Comparison of ENCODE assay signal across 24 cellular contexts in genomic region chr3:151412989-151413388, GRCh38. TPM values are rescaled to one million over a fixed set of nuclear protein-coding genes. Genes with fewer than 3 reads are reported as not detected.
DNase-seq lines count a peak whose midpoint lies in the region; TF ChIP-seq lines count a peak whose summit lies in the region.
"Had no signal": no experiment of that assay in that cellular context is flagged by ENCODE, and none has a peak within 500 bp of the region (broad histone marks: within the 10 kb centered on the region; RNA-seq: fewer than 3 reads in every experiment).

No MANE protein-coding gene starts in this region.

- intact Hi-C loops in head of caudate nucleus (cut with DNase I), result no loop called here

- H2BK15ac ChIP-seq in mesendoderm (replicated peaks; ENCODE audit: low read depth), result no peak overlapping the region

- H3K27ac ChIP-seq in brain microvascular endothelial cell, result no peak overlapping the region
- H3K27ac ChIP-seq in mesendoderm (ENCODE audit: low read depth, low read length), result no peak overlapping the region
- H3K27ac ChIP-seq: ascending aorta, transverse colon, VCaP had no signal

- H3K4me1 ChIP-seq in Loucy (ENCODE audit: insufficient read depth, low read length, poor library complexity, severe bottlenecking) (no peaks in the 10 kb centered on the region), mesendoderm (ENCODE audit: control insufficient read depth, low read depth, low read length) (no peaks in the 10 kb centered on the region)
- H3K4me1 ChIP-seq: ascending aorta, Caco-2, transverse colon had no signal

- H4K20me1 ChIP-seq in Loucy (ENCODE audit: insufficient read depth, low read length, poor library complexity, severe bottlenecking), result no peaks in the 10 kb centered on the region

- CTCF ChIA-PET in activated CD4-positive, alpha-beta T cell treated with anti-CD3 and anti-CD28 coated beads, Interleukin-2, amount 10 ng/mL, durations not matched to agents 7 days and 5 days (lab: Charles Lee), result no interaction called here

- no peaks in the 10 kb centered on the region for H3K9me3 Mint-ChIP-seq in activated CD4-positive, alpha-beta T cell treated with anti-CD3 and anti-CD28 coated beads, Interleukin-2, amount 10 ng/mL, durations not matched to agents 7 days and 5 days
- H3K9me3 Mint-ChIP-seq: activated CD4-positive, alpha-beta memory T cell treated with anti-CD3 and anti-CD28 coated beads, Interleukin-2, amount 10 ng/mL, durations not matched to agents 7 days and 5 days; activated T-cell treated with anti-CD3 and anti-CD28 coated beads, Interleukin-2, amount 50 U/mL, for 24 hours; nephron had no signal

- H3K4me1 Mint-ChIP-seq in activated CD4-positive, alpha-beta T cell treated with anti-CD3 and anti-CD28 coated beads, Interleukin-2, amount 10 ng/mL, durations not matched to agents 7 days and 5 days, result no peaks in the 10 kb centered on the region
- H3K4me1 Mint-ChIP-seq: activated CD4-positive, alpha-beta memory T cell treated with anti-CD3 and anti-CD28 coated beads, Interleukin-2, amount 10 ng/mL, durations not matched to agents 7 days and 5 days had no signal

- H3K36me3 Mint-ChIP-seq in activated CD4-positive, alpha-beta T cell treated with anti-CD3 and anti-CD28 coated beads, Interleukin-2, amount 10 ng/mL, durations not matched to agents 7 days and 5 days (ENCODE audit: low read depth), result no peaks in the 10 kb centered on the region

- H3K4ac ChIP-seq in mesendoderm (ENCODE audit: low read depth, low read length), result no peak overlapping the region

- POLR2A ChIA-PET in activated CD4-positive, alpha-beta T cell treated with anti-CD3 and anti-CD28 coated beads, Interleukin-2, amount 10 ng/mL, durations not matched to agents 7 days and 5 days (lab: Charles Lee), result no interaction called here

- H3K79me2 ChIP-seq in Loucy (ENCODE audit: insufficient read depth, low read length), result no peaks in the 10 kb centered on the region
- H3K79me2 ChIP-seq in mesendoderm (ENCODE audit: control insufficient read depth, insufficient read depth, low read length), result no peaks in the 10 kb centered on the region

- no peak overlapping the region for H2AFZ ChIP-seq in Loucy (ENCODE audit: low read length)

- H2BK120ac ChIP-seq in mesendoderm (ENCODE audit: low read depth, low read length), result no peak overlapping the region

- H3K27me3 Mint-ChIP-seq in activated CD4-positive, alpha-beta T cell treated with anti-CD3 and anti-CD28 coated beads, Interleukin-2, amount 10 ng/mL, durations not matched to agents 7 days and 5 days, result no peaks in the 10 kb centered on the region
- H3K27me3 Mint-ChIP-seq: activated CD4-positive, alpha-beta memory T cell treated with anti-CD3 and anti-CD28 coated beads, Interleukin-2, amount 10 ng/mL, durations not matched to agents 7 days and 5 days; progenitor cell of endocrine pancreas had no signal

- H3K9ac ChIP-seq in Loucy (ENCODE audit: low read depth, low read length, poor library complexity, severe bottlenecking), result no peak overlapping the region
- no peak overlapping the region for H3K9ac ChIP-seq in mesendoderm (ENCODE audit: low read length)

- H4K8ac ChIP-seq in mesendoderm (ENCODE audit: low read depth, low read length), result no peak overlapping the region

- H3K23ac ChIP-seq in mesendoderm (ENCODE audit: low read length), result no peak overlapping the region

- H2BK5ac ChIP-seq in mesendoderm (ENCODE audit: low read length), result no peak overlapping the region

- H3K9me3 ChIP-seq in Loucy (ENCODE audit: insufficient read depth, low read depth, low read length), result no peaks in the 10 kb centered on the region
- H3K9me3 ChIP-seq: ascending aorta, Caco-2, transverse colon had no signal

- H3K4me2 ChIP-seq in Loucy (ENCODE audit: low read depth, low read length, poor library complexity, severe bottlenecking) (no peak overlapping the region), mesendoderm (ENCODE audit: low read length) (no peak overlapping the region)

- no peak overlapping the region for H2AK5ac ChIP-seq in mesendoderm (ENCODE audit: low read length)

- in situ Hi-C loops in brain microvascular endothelial cell (cut with HindIII; ENCODE audit: low pct_ligation_motif_present, low sequenced_read_pairs), result no loop called here

- no peaks in the 10 kb centered on the region for H3F3A ChIP-seq in Loucy (ENCODE audit: low read depth)

- H3K18ac ChIP-seq in mesendoderm (ENCODE audit: low read length), result no peak overlapping the region

- H3K27ac Mint-ChIP-seq in activated CD4-positive, alpha-beta T cell treated with anti-CD3 and anti-CD28 coated beads, Interleukin-2, amount 10 ng/mL, durations not matched to agents 7 days and 5 days, result no peak overlapping the region
- H3K27ac Mint-ChIP-seq: activated CD4-positive, alpha-beta memory T cell treated with anti-CD3 and anti-CD28 coated beads, Interleukin-2, amount 10 ng/mL, durations not matched to agents 7 days and 5 days; activated naive CD4-positive, alpha-beta T cell treated with anti-CD3 and anti-CD28 coated beads for 36 hours; activated T-cell treated with anti-CD3 and anti-CD28 coated beads, Interleukin-2, amount 50 U/mL, for 24 hours; nephron; progenitor cell of endocrine pancreas had no signal

- H3K27me3 ChIP-seq in Loucy (ENCODE audit: insufficient read depth, low read length, poor library complexity, severe bottlenecking) (no peaks in the 10 kb centered on the region), brain microvascular endothelial cell (replicated peaks) (no peaks in the 10 kb centered on the region), mesendoderm (ENCODE audit: insufficient read depth, low read length, poor library complexity) (no peaks in the 10 kb centered on the region)
- H3K27me3 ChIP-seq: ascending aorta, transverse colon had no signal

- no peaks in the 10 kb centered on the region for H3K9me2 ChIP-seq in Loucy (replicated peaks; ENCODE audit: low read depth, low read length)

- TF ChIP-seq CTCF in GM12873 (IDR thresholded peaks at IDR 0.05; ENCODE audit: insufficient read depth, low read depth, low read length, missing control alignments) (peak; percentile 31), Loucy (conservative IDR thresholded peaks at IDR 0.05; ENCODE audit: low read length) (peak; percentile 38; the same call in 1 of the 2 replicates), brain microvascular endothelial cell (IDR thresholded peaks at IDR 0.05; ENCODE audit: low read depth, low read length, missing control alignments) (peak; percentile 25), GM10266 (IDR thresholded peaks at IDR 0.05; ENCODE audit: control insufficient read depth, insufficient read depth, low read depth, missing control alignments) (no peak)

- H4K5ac ChIP-seq in mesendoderm (ENCODE audit: low read length), result no peak overlapping the region

- H3K4me3 ChIP-seq in Loucy (ENCODE audit: low read length, poor library complexity, severe bottlenecking) (no peak overlapping the region), brain microvascular endothelial cell (ENCODE audit: low read depth, low read length) (no peak overlapping the region), mesendoderm (ENCODE audit: low read length) (no peak overlapping the region)
- H3K4me3 ChIP-seq: ascending aorta, transverse colon had no signal

- H3K4me3 Mint-ChIP-seq in activated CD4-positive, alpha-beta T cell treated with anti-CD3 and anti-CD28 coated beads, Interleukin-2, amount 10 ng/mL, durations not matched to agents 7 days and 5 days, result no peak overlapping the region
- H3K4me3 Mint-ChIP-seq: activated CD4-positive, alpha-beta memory T cell treated with anti-CD3 and anti-CD28 coated beads, Interleukin-2, amount 10 ng/mL, durations not matched to agents 7 days and 5 days; activated naive CD4-positive, alpha-beta T cell treated with anti-CD3 and anti-CD28 coated beads for 36 hours; activated T-cell treated with anti-CD3 and anti-CD28 coated beads, Interleukin-2, amount 50 U/mL, for 24 hours; nephron had no signal

- DNase-seq in brain microvascular endothelial cell (no peak), mesendoderm (peak; percentile 53), head of caudate nucleus (no peak), GM10266 (ENCODE audit: extremely low spot score) (no peak)
- DNase-seq in activated CD4-positive, alpha-beta T cell treated with anti-CD3 and anti-CD28 coated beads, Interleukin-2, amount 10 ng/mL, durations not matched to agents 7 days and 5 days, result no peak
- DNase-seq: activated CD4-positive, alpha-beta memory T cell treated with anti-CD3 and anti-CD28 coated beads, Interleukin-2, amount 10 ng/mL, durations not matched to agents 7 days and 5 days; activated naive CD4-positive, alpha-beta T cell treated with anti-CD3 and anti-CD28 coated beads for 36 hours; activated T-cell treated with anti-CD3 and anti-CD28 coated beads, Interleukin-2, amount 50 U/mL, for 24 hours; AML-193; Caco-2; NCI-H1092; NCI-H2029 treated with DMSO at 0.1 percent for 48 hours; NCI-H446 treated with DMSO at 0.1 percent for 48 hours; NK-92 treated with Interleukin-12 subunit alpha and Interleukin-12 subunit beta, amount 100 ng/mL, for 24 hours; SHP77; stimulated activated naive CD8-positive, alpha-beta T cell treated with anti-CD3 and anti-CD28 coated beads, Interleukin-15, Interleukin-2, amounts not matched to agents 100 U/mL and 50 U/mL, for 24 hours; transverse colon had no signal

- H3K79me1 ChIP-seq in mesendoderm (ENCODE audit: low read length), result no peaks in the 10 kb centered on the region

- H3K36me3 ChIP-seq in Loucy (ENCODE audit: insufficient read depth, low read length), result peaks cover 87% of the 10 kb centered on the region
- H3K36me3 ChIP-seq in brain microvascular endothelial cell (replicated peaks), result no peaks in the 10 kb centered on the region
- H3K36me3 ChIP-seq in mesendoderm (ENCODE audit: control insufficient read depth, insufficient read depth, low read length), result no peaks in the 10 kb centered on the region
- H3K36me3 ChIP-seq: ascending aorta, transverse colon had no signal

- WGBS in mesendoderm (ENCODE audit: extremely low coverage, insufficient coverage, low lambda C conversion rate), result no CpG with 5 or more reads among the region's 5 CpGs

- H3K56ac ChIP-seq in mesendoderm (ENCODE audit: low read length), result no peak overlapping the region

RNA-seq across cellular contexts. Expression of gene P2RY12, which starts 28.4 kb away (rescaled TPM):
- polyA plus RNA-seq in mesendoderm (2013, experiment 1 of 2), result not detected
- polyA plus RNA-seq in mesendoderm (2013, experiment 2 of 2), result not detected
- not detected for total RNA-seq in activated CD4-positive, alpha-beta T cell treated with anti-CD3 and anti-CD28 coated beads, Interleukin-2, amount 10 ng/mL, durations not matched to agents 7 days and 5 days
- total RNA-seq: activated CD4-positive, alpha-beta memory T cell treated with anti-CD3 and anti-CD28 coated beads, Interleukin-2, amount 10 ng/mL, durations not matched to agents 7 days and 5 days; activated naive CD4-positive, alpha-beta T cell treated with anti-CD3 and anti-CD28 coated beads for 36 hours; ascending aorta; Caco-2; progenitor cell of endocrine pancreas; T-helper 1 cell treated with Interleukin-12 subunit alpha and Interleukin-12 subunit beta and Interleukin-4 antibody, amounts not matched to agents 30 ng/mL and 1 ng/mL, for 36 hours had no signal

RNA-seq across cellular contexts. Expression of gene IGSF10, which starts 47.9 kb away (rescaled TPM):
- 0.74 TPM for polyA plus RNA-seq in mesendoderm (2013, experiment 1 of 2)
- polyA plus RNA-seq in mesendoderm (2013, experiment 2 of 2), result 0.62 TPM
- not detected for total RNA-seq in activated CD4-positive, alpha-beta T cell treated with anti-CD3 and anti-CD28 coated beads, Interleukin-2, amount 10 ng/mL, durations not matched to agents 7 days and 5 days
- total RNA-seq: activated CD4-positive, alpha-beta memory T cell treated with anti-CD3 and anti-CD28 coated beads, Interleukin-2, amount 10 ng/mL, durations not matched to agents 7 days and 5 days; activated naive CD4-positive, alpha-beta T cell treated with anti-CD3 and anti-CD28 coated beads for 36 hours; T-helper 1 cell treated with Interleukin-12 subunit alpha and Interleukin-12 subunit beta and Interleukin-4 antibody, amounts not matched to agents 30 ng/mL and 1 ng/mL, for 36 hours had no signal
